ENCODE assay signal across 15 cellular contexts in the genomic region with DNA sequence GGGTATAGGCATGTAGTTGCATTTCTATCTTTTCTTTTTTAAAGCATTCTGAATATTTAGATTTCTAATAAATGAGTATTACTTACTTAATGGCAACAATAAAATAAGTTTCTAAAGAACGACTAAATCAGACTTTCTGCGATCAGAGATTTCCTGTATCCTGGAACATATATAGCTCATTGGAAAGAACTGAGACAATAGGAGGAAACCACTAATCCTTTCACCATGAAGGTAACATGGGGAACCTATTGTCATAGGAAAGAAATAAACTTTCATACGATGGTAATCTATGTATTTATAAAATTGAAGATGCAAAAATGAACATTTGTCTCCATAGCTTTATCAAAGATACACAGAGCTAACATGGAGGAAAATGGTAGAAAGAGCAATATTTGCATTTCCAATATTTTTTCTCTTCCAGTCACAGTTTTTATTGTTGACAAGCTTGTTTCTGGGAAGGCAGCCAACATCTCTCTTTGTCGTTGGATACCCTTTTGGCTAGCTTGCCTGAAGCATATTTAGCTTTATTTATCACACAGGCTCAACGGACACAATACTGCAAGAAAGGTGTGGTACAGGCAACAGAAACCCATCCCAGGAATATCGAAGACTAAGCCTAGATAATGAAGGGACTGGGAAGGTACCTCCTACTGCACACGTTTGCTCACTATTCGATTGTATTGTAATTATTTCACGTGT.
DNase-seq lines count a peak whose midpoint lies in the region; FAIRE-seq and TF ChIP-seq lines count a peak whose summit lies in the region.
"Had no signal": no experiment of that assay in that cellular context is flagged by ENCODE, and none has a peak within 500 bp of the region (broad histone marks: within the 10 kb centered on the region; RNA-seq: fewer than 3 reads in every experiment).

No MANE protein-coding gene starts in this region.

- no peak overlapping the region for H3K27ac ChIP-seq in CD4-positive, alpha-beta memory T cell (ENCODE audit: low read depth, low read length)
- H3K27ac ChIP-seq: esophagus muscularis mucosa, psoas muscle had no signal

- no peak overlapping the region for H3K4me3 Mint-ChIP-seq in CD4-positive, alpha-beta memory T cell
- H3K4me3 Mint-ChIP-seq: activated CD8-positive, alpha-beta T cell treated with anti-CD3 and anti-CD28 coated beads, Interleukin-2, amount 10 ng/mL, durations not matched to agents 7 days and 5 days; stimulated activated naive B cell treated with anti-CD40 and anti-IgM and Interleukin-4, amounts not matched to agents 10 μg/mL and 1 μg/mL and 100 μg/mL, for 72 hours had no signal

- H3K9me3 ChIP-seq in CD4-positive, alpha-beta memory T cell (ENCODE audit: control insufficient read depth in 1 of 2, low read length in 2 of 2), result no peaks in the 10 kb centered on the region
- H3K9me3 ChIP-seq: esophagus muscularis mucosa, psoas muscle had no signal

- no peak for FAIRE-seq in bronchial epithelial cell (lab: Jason Lieb, UNC)
- FAIRE-seq: GM19239 had no signal

- no peak overlapping the region for H3K4me3 ChIP-seq in bronchial epithelial cell (ENCODE audit: low read depth, low read length)
- H3K4me3 ChIP-seq in CD4-positive, alpha-beta memory T cell (ENCODE audit: low read length in 2 of 2), result no peak overlapping the region
- H3K4me3 ChIP-seq: esophagus muscularis mucosa, psoas muscle had no signal

- POLR2A ChIA-PET in CD4-positive, alpha-beta memory T cell (lab: Charles Lee; ENCODE audit: partially characterized antibody), result no interaction called here

- CTCF ChIA-PET in CD4-positive, alpha-beta memory T cell (lab: Charles Lee; ENCODE audit: partially characterized antibody), result no interaction called here

- TF ChIP-seq CTCF in bronchial epithelial cell (IDR thresholded peaks at IDR 0.05; ENCODE audit: insufficient read depth, low read length, severe bottlenecking), result no peak

- H3K4me1 Mint-ChIP-seq in CD4-positive, alpha-beta memory T cell, result no peaks in the 10 kb centered on the region
- H3K4me1 Mint-ChIP-seq: stimulated activated naive B cell treated with anti-CD40 and anti-IgM and Interleukin-4, amounts not matched to agents 10 μg/mL and 1 μg/mL and 100 μg/mL, for 72 hours had no signal

- H3K27me3 ChIP-seq in bronchial epithelial cell (ENCODE audit: control insufficient read depth, insufficient read depth, low read length), result no peaks in the 10 kb centered on the region
- no peaks in the 10 kb centered on the region for H3K27me3 ChIP-seq in CD4-positive, alpha-beta memory T cell (ENCODE audit: insufficient read depth, low read length)
- H3K27me3 ChIP-seq: esophagus muscularis mucosa had no signal

- no peaks in the 10 kb centered on the region for H3K36me3 Mint-ChIP-seq in CD4-positive, alpha-beta memory T cell
- H3K36me3 Mint-ChIP-seq: stimulated activated naive B cell treated with anti-CD40 and anti-IgM and Interleukin-4, amounts not matched to agents 10 μg/mL and 1 μg/mL and 100 μg/mL, for 72 hours had no signal

- H3K4me1 ChIP-seq in CD4-positive, alpha-beta memory T cell (ENCODE audit: insufficient read depth, low read length), result no peaks in the 10 kb centered on the region
- H3K4me1 ChIP-seq: psoas muscle had no signal

- DNase-seq in DMS79 (lab: John Stamatoyannopoulos, UW), result peak; percentile 7
- peak; percentile 74 to 93 for DNase-seq in NCI-H2081 (lab: John Stamatoyannopoulos, UW)
- peak; percentile 4 for DNase-seq in bronchial epithelial cell (ENCODE audit: low read depth)
- DNase-seq in medulla oblongata (ENCODE audit: extremely low spot score), result peak; percentile 9
- no peak for DNase-seq in CD4-positive, alpha-beta memory T cell
- DNase-seq in NK-92 treated with Interleukin-12 subunit alpha and Interleukin-12 subunit beta, amount 100 ng/mL, for 24 hours (lab: John Stamatoyannopoulos, UW), result no peak
- no peak for DNase-seq in occipital lobe (lab: John Stamatoyannopoulos, UW)
- no peak for DNase-seq in activated T-cell treated with anti-CD3 and anti-CD28 coated beads, Interleukin-2, amount 50 U/mL, for 48 hours
- DNase-seq: activated CD8-positive, alpha-beta T cell treated with anti-CD3 and anti-CD28 coated beads, Interleukin-2, amount 10 ng/mL, durations not matched to agents 7 days and 5 days; AML-193; psoas muscle; stimulated activated CD4-positive, alpha-beta T cell treated with anti-CD3 and anti-CD28 coated beads, Interleukin-4, amount 100 ng/mL, for 24 hours; stimulated activated naive B cell treated with anti-CD40 and anti-IgM and Interleukin-4, amounts not matched to agents 10 μg/mL and 1 μg/mL and 100 μg/mL, for 72 hours had no signal

- no peak overlapping the region for H3K27ac Mint-ChIP-seq in CD4-positive, alpha-beta memory T cell
- H3K27ac Mint-ChIP-seq: activated CD8-positive, alpha-beta T cell treated with anti-CD3 and anti-CD28 coated beads, Interleukin-2, amount 10 ng/mL, durations not matched to agents 7 days and 5 days; stimulated activated naive B cell treated with anti-CD40 and anti-IgM and Interleukin-4, amounts not matched to agents 10 μg/mL and 1 μg/mL and 100 μg/mL, for 72 hours had no signal

- peaks cover 0 to 2% of the 10 kb centered on the region in 2 donors for H3K27me3 Mint-ChIP-seq in CD4-positive, alpha-beta memory T cell
- H3K27me3 Mint-ChIP-seq: stimulated activated naive B cell treated with anti-CD40 and anti-IgM and Interleukin-4, amounts not matched to agents 10 μg/mL and 1 μg/mL and 100 μg/mL, for 72 hours had no signal

- H3K36me3 ChIP-seq in bronchial epithelial cell (ENCODE audit: control insufficient read depth, insufficient read depth, low read length), result no peaks in the 10 kb centered on the region
- no peaks in the 10 kb centered on the region for H3K36me3 ChIP-seq in CD4-positive, alpha-beta memory T cell (ENCODE audit: insufficient read depth, low read length)
- H3K36me3 ChIP-seq: esophagus muscularis mucosa had no signal

- H3K9me3 Mint-ChIP-seq in CD4-positive, alpha-beta memory T cell, result no peaks in the 10 kb centered on the region
- H3K9me3 Mint-ChIP-seq: stimulated activated naive B cell treated with anti-CD40 and anti-IgM and Interleukin-4, amounts not matched to agents 10 μg/mL and 1 μg/mL and 100 μg/mL, for 72 hours had no signal

- intact Hi-C loops in CD4-positive, alpha-beta memory T cell (cut with micrococcal nuclease), result no loop called here

Comparison
In these comparisons a context has a peak if more than half of its experiments do, and no peak if none do; other contexts are left out.
1. DNase-seq: peak in DMS79 (single experiment), NCI-H2081 (2 of 2), bronchial epithelial cell (single experiment) and medulla oblongata (single experiment); none in CD4-positive, alpha-beta memory T cell (0 of 5), NK-92 treated with Interleukin-12 subunit alpha and Interleukin-12 subunit beta, amount 100 ng/mL, for 24 hours (single experiment), occipital lobe (single experiment) and activated T-cell treated with anti-CD3 and anti-CD28 coated beads, Interleukin-2, amount 50 U/mL, for 48 hours (0 of 2).